In genomic region chr14:94180655-94181271, GRCh38 we compare ENCODE assay signal across 8 cellular contexts. TPM values are rescaled to one million over a fixed set of nuclear protein-coding genes. Genes with fewer than 3 reads are reported as not detected.
DNase-seq lines count a peak whose midpoint lies in the region; ATAC-seq, FAIRE-seq and TF ChIP-seq lines count a peak whose summit lies in the region.

No MANE protein-coding gene starts in this region.

- peaks cover 10% of the 10 kb centered on the region for H3K27me3 Mint-ChIP-seq in activated CD4-positive, alpha-beta memory T cell treated with anti-CD3 and anti-CD28 coated beads, Interleukin-2, amount 10 ng/mL, durations not matched to agents 7 days and 5 days

- H3K36me3 Mint-ChIP-seq in activated CD4-positive, alpha-beta memory T cell treated with anti-CD3 and anti-CD28 coated beads, Interleukin-2, amount 10 ng/mL, durations not matched to agents 7 days and 5 days (ENCODE audit: low read depth), result peaks cover 2% of the 10 kb centered on the region

- ATAC-seq in Right ventricle myocardium inferior, result peak; percentile 65

- H3K9me3 Mint-ChIP-seq in activated CD4-positive, alpha-beta memory T cell treated with anti-CD3 and anti-CD28 coated beads, Interleukin-2, amount 10 ng/mL, durations not matched to agents 7 days and 5 days, result no peaks in the 10 kb centered on the region

- H3K9me3 ChIP-seq in HEK293 (ENCODE audit: control insufficient read depth, insufficient read depth, low read depth, low read length), result no peaks in the 10 kb centered on the region

- DNase-seq in Right ventricle myocardium inferior (ENCODE audit: missing footprints) (no peak), cardiac septum (ENCODE audit: low spot score) (no peak), NCI-H1694 treated with DMSO at 0.1 percent for 48 hours (lab: John Stamatoyannopoulos, UW) (peak; percentile 89), frontal cortex (ENCODE audit: low spot score in 2 of 2) (peak in 1 of 2 donors; percentile 29), renal cortical epithelial cell (ENCODE audit: low read depth) (peak; percentile 60), ureter (ENCODE audit: low spot score) (no peak)
- DNase-seq in activated CD4-positive, alpha-beta memory T cell treated with anti-CD3 and anti-CD28 coated beads, Interleukin-2, amount 10 ng/mL, durations not matched to agents 7 days and 5 days, result no peak

- peak overlapping the region; percentile 59 for H3K4me3 Mint-ChIP-seq in activated CD4-positive, alpha-beta memory T cell treated with anti-CD3 and anti-CD28 coated beads, Interleukin-2, amount 10 ng/mL, durations not matched to agents 7 days and 5 days

- POLR2A ChIA-PET in HEK293 (lab: Yijun Ruan, JAX), result no interaction called here
- POLR2A ChIA-PET in activated CD4-positive, alpha-beta memory T cell treated with anti-CD3 and anti-CD28 coated beads, Interleukin-2, amount 10 ng/mL, durations not matched to agents 7 days and 5 days (lab: Charles Lee), result interaction anchor here (1.0 to 4.0 kb wide), 3 partner anchors 44 to 155 kb away, joined by 3 to 23 read pairs (median 5); partner anchors contain the start of genes IFI27L2 and OTUB2

- no peaks in the 10 kb centered on the region for H3K4me1 ChIP-seq in HEK293 (ENCODE audit: control insufficient read depth, insufficient read depth, low read length)

- peak; percentile 48; the same call in 1 of the 2 replicates for TF ChIP-seq CTCF in HEK293 (tag by site-specific recombination; IDR thresholded peaks at IDR 0.05)

- no peak overlapping the region for H3K4me3 ChIP-seq in HEK293 (ENCODE audit: low read depth, low read length)

- peak overlapping the region; percentile 47 for H3K27ac Mint-ChIP-seq in activated CD4-positive, alpha-beta memory T cell treated with anti-CD3 and anti-CD28 coated beads, Interleukin-2, amount 10 ng/mL, durations not matched to agents 7 days and 5 days

- CTCF ChIA-PET in HEK293 (lab: Yijun Ruan, JAX), result interaction anchor here (0.6 to 5.8 kb wide), 41 partner anchors 11 to 1641 kb away, joined by 3 to 62 read pairs (median 3); partner anchors contain the start of gene IFI27L2
- CTCF ChIA-PET in activated CD4-positive, alpha-beta memory T cell treated with anti-CD3 and anti-CD28 coated beads, Interleukin-2, amount 10 ng/mL, durations not matched to agents 7 days and 5 days (lab: Charles Lee), result interaction anchor here (0.6 to 6.5 kb wide), 24 partner anchors 10 to 1067 kb away, joined by 3 to 76 read pairs (median 4); partner anchors contain the start of gene IFI27L2

- FAIRE-seq in frontal cortex (lab: Jason Lieb, UNC), result peak; percentile 24

- H3K27ac ChIP-seq in HEK293 (ENCODE audit: extremely low read depth, low read depth, low read length), result no peak overlapping the region

- no peaks in the 10 kb centered on the region for H3K36me3 ChIP-seq in HEK293 (ENCODE audit: control insufficient read depth in 2 of 2, insufficient read depth in 1 of 2, low read length in 2 of 2)

- intact Hi-C loops in Right ventricle myocardium inferior (cut with DNase I) (loop anchor here (2.0 to 5.0 kb wide), 2 partner anchors 48 to 144 kb away; no protein-coding TSS in a partner anchor), cardiac septum (cut with DNase I) (no loop called here)

- peaks cover 24% of the 10 kb centered on the region for H3K4me1 Mint-ChIP-seq in activated CD4-positive, alpha-beta memory T cell treated with anti-CD3 and anti-CD28 coated beads, Interleukin-2, amount 10 ng/mL, durations not matched to agents 7 days and 5 days

TF ChIP-seq in HEK293, 187 proteins besides CTCF, POLR2A, EP300 and RAD21 (continues in another document):
- TF ChIP-seq PATZ1 (tag by site-specific recombination; IDR thresholded peaks at IDR 0.05), result 0 out of 2 replicates have a peak, but pooled peaks have one; percentile 30
- TF ChIP-seq ZNF629 (tag by site-specific recombination; IDR thresholded peaks at IDR 0.05), result 0 out of 2 replicates have a peak, but pooled peaks have one; percentile 10
- TF ChIP-seq ZNF785 (tag by site-specific recombination; IDR thresholded peaks at IDR 0.05), result no peak
- no peak for TF ChIP-seq PRDM2 (tag by site-specific recombination; IDR thresholded peaks at IDR 0.05; ENCODE audit: borderline replicate concordance)
- no peak for TF ChIP-seq ZFP69B (tag by site-specific recombination; IDR thresholded peaks at IDR 0.05)
- TF ChIP-seq OSR2 (tag by site-specific recombination; IDR thresholded peaks at IDR 0.05), result peak; percentile 24; the same call in 1 of the 2 replicates
- TF ChIP-seq ZNF362 (tag by site-specific recombination; IDR thresholded peaks at IDR 0.05), result peak; percentile 96
- peak; percentile 76 for TF ChIP-seq ZFHX2 (tag by site-specific recombination; conservative IDR thresholded peaks at IDR 0.05)
- peak; percentile 83 for TF ChIP-seq EGR2 (tag by site-specific recombination; IDR thresholded peaks at IDR 0.05; ENCODE audit: low read depth)

RNA-seq across cellular contexts. Expression of gene PPP4R4, which starts 6.6 kb away (rescaled TPM):
- 0.16 TPM for total RNA-seq in Right ventricle myocardium inferior
- 0.30 TPM for total RNA-seq in cardiac septum
- total RNA-seq in activated CD4-positive, alpha-beta memory T cell treated with anti-CD3 and anti-CD28 coated beads, Interleukin-2, amount 10 ng/mL, durations not matched to agents 7 days and 5 days, result 1 to 10 TPM; 3.3 to 4.9 TPM
- total RNA-seq in frontal cortex, result 1.6 TPM
- 1.2 and 3.3 TPM in 2 replicates for total RNA-seq in renal cortical epithelial cell
- total RNA-seq in ureter, result 0.60 TPM

RNA-seq across cellular contexts. Expression of gene IFI27L2, which starts 51.4 kb away (rescaled TPM):
- 52.4 TPM for total RNA-seq in Right ventricle myocardium inferior
- 93.0 TPM for total RNA-seq in cardiac septum
- total RNA-seq in activated CD4-positive, alpha-beta memory T cell treated with anti-CD3 and anti-CD28 coated beads, Interleukin-2, amount 10 ng/mL, durations not matched to agents 7 days and 5 days, result 100 to 1,000 TPM; 100 to 102 TPM
- 17.9 TPM for total RNA-seq in frontal cortex
- total RNA-seq in renal cortical epithelial cell, result 31.2 and 53.8 TPM in 2 replicates
- 29.1 TPM for total RNA-seq in ureter

Comparison
In these comparisons a context has a peak if more than half of its experiments do, and no peak if none do; other contexts are left out.
1. DNase-seq: peak in NCI-H1694 treated with DMSO at 0.1 percent for 48 hours (single experiment) and renal cortical epithelial cell (single experiment); none in Right ventricle myocardium inferior (single experiment), cardiac septum (single experiment), activated CD4-positive, alpha-beta memory T cell treated with anti-CD3 and anti-CD28 coated beads, Interleukin-2, amount 10 ng/mL, durations not matched to agents 7 days and 5 days (single experiment) and ureter (single experiment).